In genomic region chr2:233092446-233093438, GRCh38 we compare ENCODE assay signal across 13 cellular contexts. TPM values are rescaled to one million over a fixed set of nuclear protein-coding genes. Genes with fewer than 3 reads are reported as not detected.
DNase-seq lines count a peak whose midpoint lies in the region; ATAC-seq and TF ChIP-seq lines count a peak whose summit lies in the region.
"Had no signal": no experiment of that assay in that cellular context is flagged by ENCODE, and none has a peak within 500 bp of the region (broad histone marks: within the 10 kb centered on the region; RNA-seq: fewer than 3 reads in every experiment).

No MANE protein-coding gene starts in this region.

- H3K36me3 Mint-ChIP-seq in T-helper 2 cell treated with Interferon-gamma antibody and Interleukin-4, amounts not matched to agents 5 μg/mL and 100 μg/mL, for 36 hours (ENCODE audit: low read depth) = peaks cover 43% of the 10 kb centered on the region
- peaks cover 26% of the 10 kb centered on the region for H3K36me3 Mint-ChIP-seq in activated T-helper 1 cell treated with anti-CD3 and anti-CD28 coated beads, Interleukin-12 subunit alpha, Interleukin-12 subunit beta, Interleukin-2, Interleukin-4 antibody, amounts not matched to agents 30 ng/mL and 10 ng/mL and 1 ng/mL, durations not matched to agents 14 hours and 24 hours and 36 hours (ENCODE audit: low read depth)
- H3K36me3 Mint-ChIP-seq in natural killer cell (peaks cover 8% of the 10 kb centered on the region), GM23338 (ENCODE audit: low read depth) (no peaks in the 10 kb centered on the region)

- H3K9me2 ChIP-seq in GM23338 (ENCODE audit: insufficient read depth) = no peaks in the 10 kb centered on the region

- ATAC-seq in natural killer cell (peak; percentile 22 to 43 (median 24)), GM23338 (no peak)
- ATAC-seq: gastroesophageal sphincter had no signal

- H2AFZ ChIP-seq in GM23338 = no peak overlapping the region

- H3K4me1 Mint-ChIP-seq in T-helper 2 cell treated with Interferon-gamma antibody and Interleukin-4, amounts not matched to agents 5 μg/mL and 100 μg/mL, for 36 hours (ENCODE audit: low read depth) = peaks cover 25% of the 10 kb centered on the region
- peaks cover 54% of the 10 kb centered on the region for H3K4me1 Mint-ChIP-seq in activated T-helper 1 cell treated with anti-CD3 and anti-CD28 coated beads, Interleukin-12 subunit alpha, Interleukin-12 subunit beta, Interleukin-2, Interleukin-4 antibody, amounts not matched to agents 30 ng/mL and 10 ng/mL and 1 ng/mL, durations not matched to agents 14 hours and 24 hours and 36 hours (ENCODE audit: low read depth)
- peaks cover 86% of the 10 kb centered on the region in 2 donors for H3K4me1 Mint-ChIP-seq in natural killer cell
- peaks cover 6% of the 10 kb centered on the region; the same call in 1 of the 3 replicates for H3K4me1 Mint-ChIP-seq in GM23338

- no peak overlapping the region for H3K4me2 ChIP-seq in GM23338

- H3K27me3 ChIP-seq in GM23338 (ENCODE audit: insufficient read depth) = no peaks in the 10 kb centered on the region

- no peak for DNase-seq in T-helper 2 cell treated with Interferon-gamma antibody and Interleukin-4, amounts not matched to agents 5 μg/mL and 100 μg/mL, for 36 hours (ENCODE audit: low spot score)
- DNase-seq in T-helper 2 cell (no peak), MV-4-11 (lab: John Stamatoyannopoulos, UW) (peak; percentile 93), natural killer cell (no peak), NCI-H82 (lab: John Stamatoyannopoulos, UW) (no peak), GM23338 (ENCODE audit: low spot score) (no peak), medulla oblongata (ENCODE audit: extremely low spot score) (no peak)
- DNase-seq in activated T-helper 1 cell treated with anti-CD3 and anti-CD28 coated beads, Interleukin-12 subunit alpha, Interleukin-12 subunit beta, Interleukin-2, Interleukin-4 antibody, amounts not matched to agents 30 ng/mL and 10 ng/mL and 1 ng/mL, durations not matched to agents 14 hours and 24 hours and 36 hours (ENCODE audit: low spot score) = no peak
- DNase-seq: 8988T; activated naive CD8-positive, alpha-beta T cell treated with anti-CD3 and anti-CD28 coated beads, Interleukin-2, amount 10 ng/mL, durations not matched to agents 7 days and 5 days; DMS79; mammary epithelial cell had no signal

- H3K27ac ChIP-seq in GM23338 (ENCODE audit: low read depth) = no peak overlapping the region
- H3K27ac ChIP-seq: gastroesophageal sphincter had no signal

- no peak for TF ChIP-seq CTCF in natural killer cell (IDR thresholded peaks at IDR 0.05)
- TF ChIP-seq CTCF in GM23338 (conservative IDR thresholded peaks at IDR 0.05; ENCODE audit: low read depth in 2 of 2) = no peak

- H3F3A ChIP-seq in GM23338 (replicated peaks; ENCODE audit: low read depth) = no peaks in the 10 kb centered on the region

- no peaks in the 10 kb centered on the region for H3K36me3 ChIP-seq in GM23338 (ENCODE audit: insufficient read depth)
- H3K36me3 ChIP-seq: gastroesophageal sphincter had no signal

- H3K4me3 ChIP-seq in GM23338 = no peak overlapping the region
- H3K4me3 ChIP-seq: gastroesophageal sphincter had no signal

- no peaks in the 10 kb centered on the region for H3K79me2 ChIP-seq in GM23338 (replicated peaks; ENCODE audit: insufficient read depth)

- no peaks in the 10 kb centered on the region for H3K4me1 ChIP-seq in GM23338 (ENCODE audit: insufficient read depth)
- H3K4me1 ChIP-seq: gastroesophageal sphincter had no signal

- H3K27ac Mint-ChIP-seq in T-helper 2 cell treated with Interferon-gamma antibody and Interleukin-4, amounts not matched to agents 5 μg/mL and 100 μg/mL, for 36 hours = peak overlapping the region; percentile 8
- H3K27ac Mint-ChIP-seq in activated T-helper 1 cell treated with anti-CD3 and anti-CD28 coated beads, Interleukin-12 subunit alpha, Interleukin-12 subunit beta, Interleukin-2, Interleukin-4 antibody, amounts not matched to agents 30 ng/mL and 10 ng/mL and 1 ng/mL, durations not matched to agents 14 hours and 24 hours and 36 hours = peak overlapping the region; percentile 29
- H3K27ac Mint-ChIP-seq in natural killer cell (no peak overlapping the region), GM23338 (no peak overlapping the region)
- H3K27ac Mint-ChIP-seq: activated naive CD8-positive, alpha-beta T cell treated with anti-CD3 and anti-CD28 coated beads, Interleukin-2, amount 10 ng/mL, durations not matched to agents 7 days and 5 days had no signal

- H4K20me1 ChIP-seq in GM23338 (replicated peaks; ENCODE audit: insufficient read depth) = no peaks in the 10 kb centered on the region

- H3K9me3 Mint-ChIP-seq in T-helper 2 cell treated with Interferon-gamma antibody and Interleukin-4, amounts not matched to agents 5 μg/mL and 100 μg/mL, for 36 hours = no peaks in the 10 kb centered on the region
- no peaks in the 10 kb centered on the region for H3K9me3 Mint-ChIP-seq in activated T-helper 1 cell treated with anti-CD3 and anti-CD28 coated beads, Interleukin-12 subunit alpha, Interleukin-12 subunit beta, Interleukin-2, Interleukin-4 antibody, amounts not matched to agents 30 ng/mL and 10 ng/mL and 1 ng/mL, durations not matched to agents 14 hours and 24 hours and 36 hours
- H3K9me3 Mint-ChIP-seq in natural killer cell (no peaks in the 10 kb centered on the region), GM23338 (no peaks in the 10 kb centered on the region)
- H3K9me3 Mint-ChIP-seq: activated naive CD8-positive, alpha-beta T cell treated with anti-CD3 and anti-CD28 coated beads, Interleukin-2, amount 10 ng/mL, durations not matched to agents 7 days and 5 days had no signal

- intact Hi-C loops in activated T-helper 1 cell treated with anti-CD3 and anti-CD28 coated beads, Interleukin-12 subunit alpha, Interleukin-12 subunit beta, Interleukin-2, Interleukin-4 antibody, amounts not matched to agents 30 ng/mL and 10 ng/mL and 1 ng/mL, durations not matched to agents 14 hours and 24 hours and 36 hours (cut with micrococcal nuclease) = no loop called here
- intact Hi-C loops in natural killer cell (cut with micrococcal nuclease) = no loop called here

- H3K27me3 Mint-ChIP-seq in T-helper 2 cell treated with Interferon-gamma antibody and Interleukin-4, amounts not matched to agents 5 μg/mL and 100 μg/mL, for 36 hours (ENCODE audit: low read depth) = no peaks in the 10 kb centered on the region
- H3K27me3 Mint-ChIP-seq in activated T-helper 1 cell treated with anti-CD3 and anti-CD28 coated beads, Interleukin-12 subunit alpha, Interleukin-12 subunit beta, Interleukin-2, Interleukin-4 antibody, amounts not matched to agents 30 ng/mL and 10 ng/mL and 1 ng/mL, durations not matched to agents 14 hours and 24 hours and 36 hours (ENCODE audit: insufficient read depth) = no peaks in the 10 kb centered on the region
- no peaks in the 10 kb centered on the region for H3K27me3 Mint-ChIP-seq in natural killer cell (ENCODE audit: low read depth in 2 of 2)
- no peaks in the 10 kb centered on the region for H3K27me3 Mint-ChIP-seq in GM23338 (ENCODE audit: insufficient read depth, low read depth, poor library complexity)
- H3K27me3 Mint-ChIP-seq: activated naive CD8-positive, alpha-beta T cell treated with anti-CD3 and anti-CD28 coated beads, Interleukin-2, amount 10 ng/mL, durations not matched to agents 7 days and 5 days had no signal

- H3K4me3 Mint-ChIP-seq in T-helper 2 cell treated with Interferon-gamma antibody and Interleukin-4, amounts not matched to agents 5 μg/mL and 100 μg/mL, for 36 hours = no peak overlapping the region
- H3K4me3 Mint-ChIP-seq in activated T-helper 1 cell treated with anti-CD3 and anti-CD28 coated beads, Interleukin-12 subunit alpha, Interleukin-12 subunit beta, Interleukin-2, Interleukin-4 antibody, amounts not matched to agents 30 ng/mL and 10 ng/mL and 1 ng/mL, durations not matched to agents 14 hours and 24 hours and 36 hours = no peak overlapping the region
- peak overlapping the region; percentile 60 for H3K4me3 Mint-ChIP-seq in natural killer cell
- H3K4me3 Mint-ChIP-seq in GM23338 = no peak overlapping the region
- H3K4me3 Mint-ChIP-seq: activated naive CD8-positive, alpha-beta T cell treated with anti-CD3 and anti-CD28 coated beads, Interleukin-2, amount 10 ng/mL, durations not matched to agents 7 days and 5 days had no signal

TF ChIP-seq in GM23338, 12 proteins besides CTCF, POLR2A, EP300 and RAD21 (continues in another document):
- TF ChIP-seq REST (IDR thresholded peaks at IDR 0.05; ENCODE audit: unreplicated experiment) = no peak

RNA-seq across cellular contexts. Expression of gene INPP5D, which starts 32.6 kb away (rescaled TPM):
- total RNA-seq in activated T-helper 1 cell treated with anti-CD3 and anti-CD28 coated beads, Interleukin-12 subunit alpha, Interleukin-12 subunit beta, Interleukin-2, Interleukin-4 antibody, amounts not matched to agents 30 ng/mL and 10 ng/mL and 1 ng/mL, durations not matched to agents 14 hours and 24 hours and 36 hours = 60.9 and 61.2 TPM in 2 replicates
- 100 to 1,000 TPM; 385 to 498 (median 497) TPM for total RNA-seq in natural killer cell
- total RNA-seq in GM23338 (2014; rRNA removed; shearing (Covaris generic)) = 8.0 and 8.3 TPM in 2 replicates
- polyA plus RNA-seq in GM23338 (2016; fragmentation: Nextera tagmentation; extraction: Ambion mirVana) = 5.4 and 6.6 TPM in 2 replicates

Comparison
In these comparisons a context has a peak if more than half of its experiments do, and no peak if none do; other contexts are left out.
1. H3K27ac Mint-ChIP-seq: peak in T-helper 2 cell treated with Interferon-gamma antibody and Interleukin-4, amounts not matched to agents 5 μg/mL and 100 μg/mL, for 36 hours (single experiment) and activated T-helper 1 cell treated with anti-CD3 and anti-CD28 coated beads, Interleukin-12 subunit alpha, Interleukin-12 subunit beta, Interleukin-2, Interleukin-4 antibody, amounts not matched to agents 30 ng/mL and 10 ng/mL and 1 ng/mL, durations not matched to agents 14 hours and 24 hours and 36 hours (single experiment); none in natural killer cell (0 of 2) and GM23338 (single experiment).